In the genomic region with DNA sequence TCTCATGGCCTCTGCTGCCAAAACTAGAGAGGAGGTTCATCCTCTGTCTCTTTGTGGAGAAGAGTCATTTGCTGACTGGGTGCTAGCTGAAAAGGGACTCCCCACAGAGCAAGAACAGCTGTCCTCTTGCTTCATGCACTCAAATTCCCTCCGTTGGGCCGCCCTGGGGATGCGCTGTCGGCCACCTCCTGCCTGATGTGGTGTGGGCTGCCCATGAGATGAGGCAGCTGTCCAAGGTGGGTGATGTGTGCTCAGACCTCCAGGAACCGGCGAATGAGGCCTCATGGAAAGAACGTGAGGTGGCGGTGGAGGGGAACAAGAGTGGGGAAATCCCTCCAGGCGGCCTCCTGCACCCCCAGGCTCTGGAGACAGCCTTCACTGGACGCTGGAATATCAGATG, we compare ENCODE assay signal across 16 cellular contexts.
DNase-seq lines count a peak whose midpoint lies in the region; ATAC-seq and TF ChIP-seq lines count a peak whose summit lies in the region.
"Had no signal": no experiment of that assay in that cellular context is flagged by ENCODE, and none has a peak within 500 bp of the region (broad histone marks: within the 10 kb centered on the region; RNA-seq: fewer than 3 reads in every experiment).

No MANE protein-coding gene starts in this region.

- H3K27me3 Mint-ChIP-seq in GM23338 (ENCODE audit: insufficient read depth, low read depth, poor library complexity) = peaks cover 10% of the 10 kb centered on the region
- H3K27me3 Mint-ChIP-seq in stimulated activated memory B cell treated with anti-CD40 and anti-IgM and Interleukin-4, amounts not matched to agents 10 μg/mL and 1 μg/mL and 100 μg/mL, for 72 hours = peaks cover 12% of the 10 kb centered on the region
- H3K27me3 Mint-ChIP-seq: activated CD8-positive, alpha-beta memory T cell treated with anti-CD3 and anti-CD28 coated beads, Interleukin-2, amount 10 ng/mL, durations not matched to agents 7 days and 5 days had no signal

- no peaks in the 10 kb centered on the region for H3K9me3 Mint-ChIP-seq in GM23338
- H3K9me3 Mint-ChIP-seq in stimulated activated memory B cell treated with anti-CD40 and anti-IgM and Interleukin-4, amounts not matched to agents 10 μg/mL and 1 μg/mL and 100 μg/mL, for 72 hours = peaks cover 4% of the 10 kb centered on the region
- H3K9me3 Mint-ChIP-seq: naive thymus-derived CD4-positive, alpha-beta T cell had no signal

- H3K27ac ChIP-seq in GM23338 (ENCODE audit: low read depth) = no peak overlapping the region
- H3K27ac ChIP-seq: parathyroid adenoma, SJSA1, suprapubic skin had no signal

- no peaks in the 10 kb centered on the region for H3K79me2 ChIP-seq in GM23338 (replicated peaks; ENCODE audit: insufficient read depth)
- H3K79me2 ChIP-seq: parathyroid adenoma had no signal

- no peaks in the 10 kb centered on the region for H4K20me1 ChIP-seq in GM23338 (replicated peaks; ENCODE audit: insufficient read depth)

- H3K36me3 Mint-ChIP-seq in GM23338 (ENCODE audit: low read depth) = no peaks in the 10 kb centered on the region
- no peaks in the 10 kb centered on the region for H3K36me3 Mint-ChIP-seq in stimulated activated memory B cell treated with anti-CD40 and anti-IgM and Interleukin-4, amounts not matched to agents 10 μg/mL and 1 μg/mL and 100 μg/mL, for 72 hours
- H3K36me3 Mint-ChIP-seq: activated CD8-positive, alpha-beta memory T cell treated with anti-CD3 and anti-CD28 coated beads, Interleukin-2, amount 10 ng/mL, durations not matched to agents 7 days and 5 days; naive thymus-derived CD4-positive, alpha-beta T cell had no signal

- no peak for TF ChIP-seq CTCF in GM23338 (conservative IDR thresholded peaks at IDR 0.05; ENCODE audit: low read depth in 2 of 2)

- no peaks in the 10 kb centered on the region for H3K27me3 ChIP-seq in GM23338 (ENCODE audit: insufficient read depth)
- H3K27me3 ChIP-seq: SJSA1, suprapubic skin had no signal

- intact Hi-C loops in left ventricle myocardium superior (cut with micrococcal nuclease) = loop anchor here (5.0 kb wide), 1 partner anchor 685 kb away; no protein-coding TSS in a partner anchor

- H3K36me3 ChIP-seq in GM23338 (ENCODE audit: insufficient read depth) = no peaks in the 10 kb centered on the region
- H3K36me3 ChIP-seq: SJSA1, suprapubic skin had no signal

- H3K4me2 ChIP-seq in GM23338 = no peak overlapping the region
- H3K4me2 ChIP-seq: smooth muscle cell had no signal

- DNase-seq in GM23338 (ENCODE audit: low spot score) = no peak
- peak; percentile 48 for DNase-seq in NCI-H345 treated with DMSO at 0.1 percent for 48 hours (lab: John Stamatoyannopoulos, UW; ENCODE audit: unreplicated experiment)
- DNase-seq in left ventricle myocardium superior = no peak
- DNase-seq in stimulated activated CD4-positive, alpha-beta T cell treated with anti-CD3 and anti-CD28 coated beads, Interleukin-4, amount 100 ng/mL, for 1 hour = no peak
- DNase-seq in NCI-H1048 (lab: John Stamatoyannopoulos, UW) = no peak
- DNase-seq: NCI-H2081 treated with DMSO at 0.1 percent for 48 hours, NCI-H524 treated with DMSO at 0.1 percent for 48 hours had no signal

- no peak overlapping the region for H3K4me3 ChIP-seq in GM23338
- H3K4me3 ChIP-seq: lung, SJSA1, smooth muscle cell, suprapubic skin had no signal

- H2AFZ ChIP-seq in GM23338 = peak overlapping the region; percentile 74; the same call in 1 of the 2 replicates
- H2AFZ ChIP-seq: parathyroid adenoma had no signal

- H3K27ac Mint-ChIP-seq in GM23338 = no peak overlapping the region
- H3K27ac Mint-ChIP-seq in stimulated activated memory B cell treated with anti-CD40 and anti-IgM and Interleukin-4, amounts not matched to agents 10 μg/mL and 1 μg/mL and 100 μg/mL, for 72 hours = peak overlapping the region; percentile 5
- H3K27ac Mint-ChIP-seq: activated CD8-positive, alpha-beta memory T cell treated with anti-CD3 and anti-CD28 coated beads, Interleukin-2, amount 10 ng/mL, durations not matched to agents 7 days and 5 days; naive thymus-derived CD4-positive, alpha-beta T cell had no signal

- H3F3A ChIP-seq in GM23338 (replicated peaks; ENCODE audit: low read depth) = no peaks in the 10 kb centered on the region

- H3K4me1 ChIP-seq in GM23338 (ENCODE audit: insufficient read depth) = peaks cover 6% of the 10 kb centered on the region; the same call in 1 of the 2 replicates
- H3K4me1 ChIP-seq: SJSA1 had no signal

- no peak overlapping the region for H3K4me3 Mint-ChIP-seq in GM23338
- H3K4me3 Mint-ChIP-seq in stimulated activated memory B cell treated with anti-CD40 and anti-IgM and Interleukin-4, amounts not matched to agents 10 μg/mL and 1 μg/mL and 100 μg/mL, for 72 hours = peak overlapping the region; percentile 34
- H3K4me3 Mint-ChIP-seq: activated CD8-positive, alpha-beta memory T cell treated with anti-CD3 and anti-CD28 coated beads, Interleukin-2, amount 10 ng/mL, durations not matched to agents 7 days and 5 days; naive thymus-derived CD4-positive, alpha-beta T cell had no signal

- peak; percentile 23 for ATAC-seq in GM23338
- ATAC-seq in left ventricle myocardium superior = peak; percentile 9
- ATAC-seq in stimulated activated memory B cell treated with anti-CD40 and anti-IgM and Interleukin-4, amounts not matched to agents 10 μg/mL and 1 μg/mL and 100 μg/mL, for 72 hours = peak; percentile 42
- no peak for ATAC-seq in GM19328 (IDR thresholded peaks at IDR 0.05; ENCODE audit: unreplicated experiment)
- ATAC-seq: activated CD8-positive, alpha-beta memory T cell treated with anti-CD3 and anti-CD28 coated beads, Interleukin-2, amount 10 ng/mL, durations not matched to agents 7 days and 5 days had no signal

- H3K4me1 Mint-ChIP-seq in GM23338 = peaks cover 29% of the 10 kb centered on the region
- H3K4me1 Mint-ChIP-seq in stimulated activated memory B cell treated with anti-CD40 and anti-IgM and Interleukin-4, amounts not matched to agents 10 μg/mL and 1 μg/mL and 100 μg/mL, for 72 hours = peaks cover 58% of the 10 kb centered on the region
- H3K4me1 Mint-ChIP-seq: activated CD8-positive, alpha-beta memory T cell treated with anti-CD3 and anti-CD28 coated beads, Interleukin-2, amount 10 ng/mL, durations not matched to agents 7 days and 5 days had no signal

- H3K9me2 ChIP-seq in GM23338 (ENCODE audit: insufficient read depth) = no peaks in the 10 kb centered on the region

TF ChIP-seq in GM23338, 12 proteins besides CTCF, POLR2A, EP300 and RAD21:
- no peak for TF ChIP-seq ZNF331 (CRISPR knock-in tag; IDR thresholded peaks at IDR 0.05; ENCODE audit: low read depth)
- TF ChIP-seq NANOG (IDR thresholded peaks at IDR 0.05; ENCODE audit: borderline replicate concordance) = no peak
- TF ChIP-seq STAT1 (IDR thresholded peaks at IDR 0.05; ENCODE audit: unreplicated experiment) = no peak
- TF ChIP-seq, protein P1, sequence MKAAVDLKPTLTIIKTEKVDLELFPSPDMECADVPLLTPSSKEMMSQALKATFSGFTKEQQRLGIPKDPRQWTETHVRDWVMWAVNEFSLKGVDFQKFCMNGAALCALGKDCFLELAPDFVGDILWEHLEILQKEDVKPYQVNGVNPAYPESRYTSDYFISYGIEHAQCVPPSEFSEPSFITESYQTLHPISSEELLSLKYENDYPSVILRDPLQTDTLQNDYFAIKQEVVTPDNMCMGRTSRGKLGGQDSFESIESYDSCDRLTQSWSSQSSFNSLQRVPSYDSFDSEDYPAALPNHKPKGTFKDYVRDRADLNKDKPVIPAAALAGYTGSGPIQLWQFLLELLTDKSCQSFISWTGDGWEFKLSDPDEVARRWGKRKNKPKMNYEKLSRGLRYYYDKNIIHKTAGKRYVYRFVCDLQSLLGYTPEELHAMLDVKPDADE (IDR thresholded peaks at IDR 0.05) = no peak
- no peak for TF ChIP-seq POLR2AphosphoS5 (IDR thresholded peaks at IDR 0.05; ENCODE audit: low read depth)
- peak; percentile 53 for TF ChIP-seq REST (IDR thresholded peaks at IDR 0.05; ENCODE audit: unreplicated experiment)
